Comparison of ENCODE assay signal across 17 cellular contexts in genomic region chr9:85172001-85172978, GRCh38.
DNase-seq lines count a peak whose midpoint lies in the region; ATAC-seq and TF ChIP-seq lines count a peak whose summit lies in the region.
"Had no signal": no experiment of that assay in that cellular context is flagged by ENCODE, and none has a peak within 500 bp of the region (broad histone marks: within the 10 kb centered on the region; RNA-seq: fewer than 3 reads in every experiment).

No MANE protein-coding gene starts in this region.

- no peak overlapping the region for H3K4me3 Mint-ChIP-seq in neural crest cell
- H3K4me3 Mint-ChIP-seq: activated CD4-positive, alpha-beta memory T cell treated with anti-CD3 and anti-CD28 coated beads for 36 hours; activated T-cell treated with anti-CD3 and anti-CD28 coated beads, Interleukin-2, amount 50 U/mL, for 72 hours; stimulated activated naive CD8-positive, alpha-beta T cell treated with anti-CD3 and anti-CD28 coated beads, Interleukin-15, Interleukin-2, amounts not matched to agents 100 ng/mL and 50 ng/mL, for 24 hours had no signal

- TF ChIP-seq CTCF in GM13976 (IDR thresholded peaks at IDR 0.05; ENCODE audit: borderline replicate concordance, control extremely low read depth, extremely low read depth, insufficient read depth, missing control alignments) = no peak
- TF ChIP-seq CTCF in neural crest cell (conservative IDR thresholded peaks at IDR 0.05) = no peak

- DNase-seq in GM13976 (ENCODE audit: low spot score) (peak; percentile 16), NCI-H82 treated with DMSO at 0.1 percent for 48 hours (lab: John Stamatoyannopoulos, UW; ENCODE audit: unreplicated experiment) (peak; percentile 66), fibroblast of gingiva (ENCODE audit: low read depth) (peak; percentile 71), neural crest cell (ENCODE audit: low read depth, low spot score) (no peak), HuH-7 (ENCODE audit: low spot score) (no peak)
- DNase-seq: activated CD4-positive, alpha-beta memory T cell treated with anti-CD3 and anti-CD28 coated beads for 36 hours; activated T-cell treated with anti-CD3 and anti-CD28 coated beads, Interleukin-2, amount 50 U/mL, for 72 hours; Caco-2; Kasumi-1; NCI-H1694; NCI-H510A treated with DMSO at 0.1 percent for 48 hours; stimulated activated CD4-positive, alpha-beta T cell treated with anti-CD3 and anti-CD28 coated beads, Interleukin-12 subunit alpha, Interleukin-12 subunit beta, amount 100 ng/mL, for 4 hours; uterus had no signal

- H3K27me3 Mint-ChIP-seq in neural crest cell (ENCODE audit: low read depth) = no peaks in the 10 kb centered on the region
- H3K27me3 Mint-ChIP-seq: activated CD4-positive, alpha-beta memory T cell treated with anti-CD3 and anti-CD28 coated beads for 36 hours had no signal

- H3K27ac Mint-ChIP-seq in neural crest cell (ENCODE audit: unreplicated experiment) = peak overlapping the region; percentile 50
- H3K27ac Mint-ChIP-seq: activated CD4-positive, alpha-beta memory T cell treated with anti-CD3 and anti-CD28 coated beads for 36 hours; activated T-cell treated with anti-CD3 and anti-CD28 coated beads, Interleukin-2, amount 50 U/mL, for 72 hours; stimulated activated naive CD8-positive, alpha-beta T cell treated with anti-CD3 and anti-CD28 coated beads, Interleukin-15, Interleukin-2, amounts not matched to agents 100 ng/mL and 50 ng/mL, for 24 hours had no signal

- H3K36me3 Mint-ChIP-seq in neural crest cell (ENCODE audit: low read depth) = peaks cover 2% of the 10 kb centered on the region
- H3K36me3 Mint-ChIP-seq: activated CD4-positive, alpha-beta memory T cell treated with anti-CD3 and anti-CD28 coated beads for 36 hours had no signal

- H3K9me3 Mint-ChIP-seq in neural crest cell = peaks cover 5% of the 10 kb centered on the region

- ATAC-seq in HG03460 (IDR thresholded peaks at IDR 0.05; ENCODE audit: unreplicated experiment) (no peak), GM19397 (IDR thresholded peaks at IDR 0.05; ENCODE audit: unreplicated experiment) (no peak), GM21786 (IDR thresholded peaks at IDR 0.05; ENCODE audit: unreplicated experiment) (no peak)
- ATAC-seq: activated T-cell treated with anti-CD3 and anti-CD28 coated beads, Interleukin-2, amount 50 U/mL, for 72 hours had no signal

- H3K4me1 Mint-ChIP-seq in neural crest cell = no peaks in the 10 kb centered on the region

- in situ Hi-C loops in GM13976 (cut with MboI; ENCODE audit: low sequenced_read_pairs, unreplicated experiment) = no loop called here

Comparison
In these comparisons a context has a peak if more than half of its experiments do, and no peak if none do; other contexts are left out.
1. DNase-seq: peak in GM13976 (single experiment), NCI-H82 treated with DMSO at 0.1 percent for 48 hours (single experiment) and fibroblast of gingiva (single experiment); none in neural crest cell (single experiment) and HuH-7 (single experiment).